Comparison of ENCODE assay signal across 10 cellular contexts in the genomic region with DNA sequence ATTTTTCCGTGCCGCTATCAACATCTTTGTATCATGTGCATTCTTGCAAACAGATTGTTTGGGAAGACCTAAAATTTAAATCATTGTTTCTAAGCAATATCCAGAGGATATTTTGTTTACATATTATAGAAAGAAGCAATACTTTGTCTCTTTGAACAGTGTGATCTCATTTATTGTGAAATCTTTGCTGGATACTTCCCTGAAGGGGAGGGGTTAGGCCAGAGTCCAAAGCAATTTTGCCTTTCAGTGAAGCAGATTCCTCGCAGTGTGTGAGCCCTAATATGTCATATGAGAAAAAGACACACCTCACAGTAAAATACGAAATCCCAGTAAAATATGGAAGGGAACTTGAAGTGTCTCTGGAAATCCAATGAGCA.
DNase-seq lines count a peak whose midpoint lies in the region; ATAC-seq and TF ChIP-seq lines count a peak whose summit lies in the region.
"Had no signal": no experiment of that assay in that cellular context is flagged by ENCODE, and none has a peak within 500 bp of the region (broad histone marks: within the 10 kb centered on the region; RNA-seq: fewer than 3 reads in every experiment).

No MANE protein-coding gene starts in this region.

- WGBS in mammary epithelial cell (ENCODE audit: low coverage, missing lambda C conversion rate) = 0% methylated on average over 4 of the region's 4 CpGs

- H3K9ac ChIP-seq in mammary epithelial cell (ENCODE audit: insufficient read depth, low read length) = no peak overlapping the region

- BruUV-seq in mammary epithelial cell (replicated peaks; lab: Mats Ljungman, UMichigan) = no TSS peak

- H2AFZ ChIP-seq in mammary epithelial cell (ENCODE audit: low read depth, low read length) = peak overlapping the region; percentile 89

- ATAC-seq in left lung (peak; percentile 73), GM18873 (IDR thresholded peaks at IDR 0.05; ENCODE audit: low FRiP score, unreplicated experiment) (no peak)

- no peaks in the 10 kb centered on the region for H3K9me3 ChIP-seq in mammary epithelial cell (replicated peaks; ENCODE audit: insufficient read depth, low read length)
- H3K9me3 ChIP-seq in left lung = no peaks in the 10 kb centered on the region
- H3K9me3 ChIP-seq: HAP-1 had no signal

- H4K20me1 ChIP-seq in mammary epithelial cell (ENCODE audit: insufficient read depth, low read length) = no peaks in the 10 kb centered on the region

- no peak for TF ChIP-seq CTCF in mammary epithelial cell (conservative IDR thresholded peaks at IDR 0.05 in 1 of 2, IDR thresholded peaks at IDR 0.05 in 1 of 2; ENCODE audit: extremely low read depth in 1 of 2, insufficient read depth in 1 of 2, low read depth in 1 of 2, low read length in 2 of 2)
- TF ChIP-seq CTCF in left lung (IDR thresholded peaks at IDR 0.05) = no peak

- in situ Hi-C loops in mammary epithelial cell (cut with MboI; ENCODE audit: low sequenced_read_pairs in 2 of 2) (no loop called here), ACHN (cut with HindIII; ENCODE audit: low pct_ligation_motif_present, low pct_unique_long_range_greater_than_20kb, low sequenced_read_pairs) (no loop called here)

- H3K27me3 ChIP-seq in mammary epithelial cell (ENCODE audit: insufficient read depth, low read length) = no peaks in the 10 kb centered on the region
- no peaks in the 10 kb centered on the region for H3K27me3 ChIP-seq in left lung

- H3K36me3 ChIP-seq in mammary epithelial cell (ENCODE audit: insufficient read depth, low read length) = no peaks in the 10 kb centered on the region
- no peaks in the 10 kb centered on the region for H3K36me3 ChIP-seq in left lung
- H3K36me3 ChIP-seq: HAP-1 had no signal

- peak overlapping the region; percentile 74 for H3K4me2 ChIP-seq in mammary epithelial cell (ENCODE audit: insufficient read depth, low read depth, low read length)

- CTCF ChIA-PET in mammary epithelial cell (lab: Charles Lee; ENCODE audit: low non-redundant PET) = no interaction called here

- H3K27ac ChIP-seq in mammary epithelial cell (ENCODE audit: insufficient read depth, low read depth, low read length) (peak overlapping the region; percentile 36), left lung (peak overlapping the region; percentile 38 to 91)

- H3K4me1 ChIP-seq in mammary epithelial cell (ENCODE audit: insufficient read depth, low read length) (peaks cover 9% of the 10 kb centered on the region), left lung (peaks cover 0 to 6% of the 10 kb centered on the region in 2 donors)
- H3K4me1 ChIP-seq: HAP-1 had no signal

- dilution Hi-C loops in mammary epithelial cell (cut with HindIII; ENCODE audit: low sequenced_read_pairs) = no loop called here

- DNase-seq in HS-5 (ENCODE audit: low read depth) = peak; percentile 37
- peak; percentile 61 for DNase-seq in mammary epithelial cell
- DNase-seq in left lung = no peak
- peak; percentile 42 for DNase-seq in superior temporal gyrus (ENCODE audit: extremely low spot score)
- DNase-seq in ACHN = no peak
- DNase-seq in NCI-H82 (lab: John Stamatoyannopoulos, UW) = no peak
- no peak for DNase-seq in activated T-cell treated with anti-CD3 and anti-CD28 coated beads, Interleukin-2, amount 50 U/mL, for 48 hours
- DNase-seq: activated naive CD4-positive, alpha-beta T cell treated with anti-CD3 and anti-CD28 coated beads for 36 hours had no signal

- intact Hi-C loops in mammary epithelial cell (cut with micrococcal nuclease) = loop anchor here (5.0 to 10.0 kb wide), 2 partner anchors 133 to 170 kb away; no protein-coding TSS in a partner anchor
- intact Hi-C loops in left lung (cut with DNase I) = no loop called here

- H3K4me3 ChIP-seq in mammary epithelial cell (replicated peaks in 1 of 3; ENCODE audit: insufficient read depth in 1 of 3, low read depth in 2 of 3, low read length in 3 of 3) = peak overlapping the region; percentile 9 to 30 (median 25)
- H3K4me3 ChIP-seq in left lung = no peak overlapping the region
- H3K4me3 ChIP-seq: HAP-1 had no signal

- no peaks in the 10 kb centered on the region for H3K79me2 ChIP-seq in mammary epithelial cell (ENCODE audit: insufficient read depth, low read length)

Comparison
In these comparisons a context has a peak if more than half of its experiments do, and no peak if none do; other contexts are left out.
1. DNase-seq: peak in HS-5 (single experiment), mammary epithelial cell (single experiment) and superior temporal gyrus (single experiment); none in left lung (0 of 2), ACHN (single experiment), NCI-H82 (single experiment) and activated T-cell treated with anti-CD3 and anti-CD28 coated beads, Interleukin-2, amount 50 U/mL, for 48 hours (0 of 2).
2. H3K4me3 ChIP-seq: peak in mammary epithelial cell (3 of 3); none in left lung (0 of 2).